In genomic region chr9:77978086-77978781, GRCh38 we compare ENCODE assay signal across 12 cellular contexts. TPM values are rescaled to one million over a fixed set of nuclear protein-coding genes. Genes with fewer than 3 reads are reported as not detected.
DNase-seq lines count a peak whose midpoint lies in the region; ATAC-seq, FAIRE-seq and TF ChIP-seq lines count a peak whose summit lies in the region.
"Had no signal": no experiment of that assay in that cellular context is flagged by ENCODE, and none has a peak within 500 bp of the region (broad histone marks: within the 10 kb centered on the region; RNA-seq: fewer than 3 reads in every experiment).

No MANE protein-coding gene starts in this region.

- ATAC-seq in HG03025 (IDR thresholded peaks at IDR 0.05; ENCODE audit: low FRiP score, unreplicated experiment), result no peak
- ATAC-seq in HG03469 (IDR thresholded peaks at IDR 0.05; ENCODE audit: unreplicated experiment), result no peak

- peaks cover 55% of the 10 kb centered on the region for H3K4me1 Mint-ChIP-seq in T-helper 1 cell treated with Interleukin-12 subunit alpha and Interleukin-12 subunit beta and Interleukin-4 antibody, amounts not matched to agents 30 μg/mL and 1 μg/mL, for 36 hours (ENCODE audit: low read depth)

- H3K4me3 Mint-ChIP-seq in T-helper 1 cell treated with Interleukin-12 subunit alpha and Interleukin-12 subunit beta and Interleukin-4 antibody, amounts not matched to agents 30 μg/mL and 1 μg/mL, for 36 hours, result peak overlapping the region; percentile 71

- peak overlapping the region; percentile 83 for H3K27ac Mint-ChIP-seq in T-helper 1 cell treated with Interleukin-12 subunit alpha and Interleukin-12 subunit beta and Interleukin-4 antibody, amounts not matched to agents 30 μg/mL and 1 μg/mL, for 36 hours

- peak; percentile 10 for DNase-seq in GM20000 (ENCODE audit: low spot score)
- peak; percentile 4 for DNase-seq in kidney glomerular epithelial cell (lab: John Stamatoyannopoulos, UW)
- no peak for DNase-seq in kidney
- no peak for DNase-seq in mucosa of gallbladder (ENCODE audit: low spot score)
- DNase-seq: Caco-2; NCI-H524 treated with DMSO at 0.1 percent for 48 hours; stimulated activated CD4-positive, alpha-beta T cell treated with anti-CD3 and anti-CD28 coated beads, Interleukin-1b, Interleukin-23, amount 100 ng/mL, for 48 hours had no signal

- H3K27me3 Mint-ChIP-seq in T-helper 1 cell treated with Interleukin-12 subunit alpha and Interleukin-12 subunit beta and Interleukin-4 antibody, amounts not matched to agents 30 μg/mL and 1 μg/mL, for 36 hours (ENCODE audit: low read depth), result no peaks in the 10 kb centered on the region

- H3K9ac ChIP-seq in kidney (ENCODE audit: low read length in 2 of 2), result no peak overlapping the region

- no peaks in the 10 kb centered on the region for H3K27me3 ChIP-seq in ACC112 (ENCODE audit: insufficient read depth, low read length)

- H3K4me1 ChIP-seq in ACC112 (ENCODE audit: control insufficient read depth, insufficient read depth, low read length, unreplicated experiment), result peaks cover 44% of the 10 kb centered on the region
- peaks cover 17 to 30% of the 10 kb centered on the region in 2 donors for H3K4me1 ChIP-seq in kidney (ENCODE audit: control insufficient read depth in 1 of 2, insufficient read depth in 1 of 2, low read depth in 1 of 2, low read length in 2 of 2)
- H3K4me1 ChIP-seq: Caco-2 had no signal

- H3K4me3 ChIP-seq in ACC112 (ENCODE audit: low read depth, low read length) (no peak overlapping the region), kidney (ENCODE audit: low read length in 2 of 2) (no peak overlapping the region)

- TF ChIP-seq CTCF in GM20000 (IDR thresholded peaks at IDR 0.05; ENCODE audit: extremely low read depth, missing control alignments), result no peak
- no peak for TF ChIP-seq CTCF in kidney (IDR thresholded peaks at IDR 0.05; ENCODE audit: borderline replicate concordance, extremely low read depth, insufficient read depth)

- H3K36me3 ChIP-seq in ACC112 (ENCODE audit: insufficient read depth, low read length) (no peaks in the 10 kb centered on the region), kidney (ENCODE audit: control insufficient read depth in 1 of 2, insufficient read depth in 2 of 2, low read length in 2 of 2) (no peaks in the 10 kb centered on the region)

- H3K27ac ChIP-seq in ACC112 (ENCODE audit: low read depth, low read length), result peak overlapping the region; percentile 21; the same call in 1 of the 2 replicates
- H3K27ac ChIP-seq in kidney (ENCODE audit: low read depth in 2 of 2, low read length in 2 of 2), result no peak overlapping the region
- H3K27ac ChIP-seq: VCaP had no signal

- H3K9me3 Mint-ChIP-seq in T-helper 1 cell treated with Interleukin-12 subunit alpha and Interleukin-12 subunit beta and Interleukin-4 antibody, amounts not matched to agents 30 μg/mL and 1 μg/mL, for 36 hours, result no peaks in the 10 kb centered on the region

- H3K9me3 ChIP-seq in kidney (ENCODE audit: control insufficient read depth in 1 of 2, low read length in 2 of 2), result no peaks in the 10 kb centered on the region
- H3K9me3 ChIP-seq: Caco-2 had no signal

- FAIRE-seq in kidney (lab: Jason Lieb, UNC), result no peak

- H3K36me3 Mint-ChIP-seq in T-helper 1 cell treated with Interleukin-12 subunit alpha and Interleukin-12 subunit beta and Interleukin-4 antibody, amounts not matched to agents 30 μg/mL and 1 μg/mL, for 36 hours (ENCODE audit: low read depth), result no peaks in the 10 kb centered on the region

- no peak overlapping the region for H2AFZ ChIP-seq in ACC112 (ENCODE audit: low read length, unreplicated experiment)

- peaks cover 55% of the 10 kb centered on the region for H3K79me2 ChIP-seq in ACC112 (ENCODE audit: control insufficient read depth, insufficient read depth, low read length, unreplicated experiment)

- intact Hi-C loops in kidney (cut with DNase I), result no loop called here

RNA-seq across cellular contexts. Expression of gene GNAQ, which starts 53.4 kb away (rescaled TPM):
- 83.4 TPM for total RNA-seq in kidney
- 16.2 TPM for polyA plus RNA-seq in kidney (ENCODE audit: insufficient read depth, low read depth, low replicate concordance)
- total RNA-seq in mucosa of gallbladder, result 83.6 TPM

Comparison
In these comparisons a context has a peak if more than half of its experiments do, and no peak if none do; other contexts are left out.
1. DNase-seq: peak in GM20000 (single experiment) and kidney glomerular epithelial cell (single experiment); none in kidney (single experiment) and mucosa of gallbladder (single experiment).